In the genomic region with DNA sequence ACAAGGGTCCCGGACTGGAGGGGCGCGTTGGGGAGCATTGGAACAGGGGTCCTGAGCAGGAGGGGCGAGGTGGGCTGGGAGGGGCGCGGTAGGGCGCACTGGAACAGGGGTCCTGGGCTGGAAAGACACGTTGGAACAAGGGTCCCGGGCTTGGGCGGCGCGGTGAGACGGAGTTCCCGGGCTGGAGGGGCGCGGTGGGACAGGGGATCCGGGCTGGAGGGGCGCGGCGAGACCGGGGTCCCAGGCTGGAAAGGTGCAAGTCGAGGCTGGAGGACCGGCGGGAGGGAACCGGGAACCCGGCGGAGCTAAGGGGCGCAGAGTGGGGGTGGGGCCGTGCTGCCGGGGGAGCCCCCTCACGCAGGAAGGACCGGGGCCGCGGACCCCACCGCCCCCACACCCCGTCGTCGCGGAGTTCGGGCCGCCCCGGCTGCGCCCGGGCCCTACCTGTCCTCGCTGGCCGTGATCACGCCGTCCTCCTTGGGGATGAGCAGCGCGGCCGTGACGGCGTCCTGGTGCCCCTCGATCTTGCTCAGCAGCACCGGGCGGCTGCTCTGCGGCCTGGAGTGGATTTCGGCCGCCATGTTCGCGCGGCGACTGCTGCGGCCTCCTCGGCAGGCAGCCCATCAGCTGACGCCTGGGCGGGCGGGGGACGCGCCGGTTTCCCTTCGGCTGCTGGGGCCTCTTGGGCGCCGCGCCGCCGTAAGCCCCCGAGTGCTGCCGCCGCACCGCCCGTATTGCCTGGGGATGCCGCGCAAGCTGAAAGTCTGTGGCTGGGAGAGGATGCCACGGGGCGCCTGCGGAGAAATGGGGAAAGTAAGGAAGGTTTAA, we compare ENCODE assay signal across 8 cellular contexts. TPM values are rescaled to one million over a fixed set of nuclear protein-coding genes. Genes with fewer than 3 reads are reported as not detected.
A peak's percentile ranks its signal among the peaks of the same experiment; 100 is the strongest.
DNase-seq lines count a peak whose midpoint lies in the region; ATAC-seq and TF ChIP-seq lines count a peak whose summit lies in the region.

A gene with protein sequence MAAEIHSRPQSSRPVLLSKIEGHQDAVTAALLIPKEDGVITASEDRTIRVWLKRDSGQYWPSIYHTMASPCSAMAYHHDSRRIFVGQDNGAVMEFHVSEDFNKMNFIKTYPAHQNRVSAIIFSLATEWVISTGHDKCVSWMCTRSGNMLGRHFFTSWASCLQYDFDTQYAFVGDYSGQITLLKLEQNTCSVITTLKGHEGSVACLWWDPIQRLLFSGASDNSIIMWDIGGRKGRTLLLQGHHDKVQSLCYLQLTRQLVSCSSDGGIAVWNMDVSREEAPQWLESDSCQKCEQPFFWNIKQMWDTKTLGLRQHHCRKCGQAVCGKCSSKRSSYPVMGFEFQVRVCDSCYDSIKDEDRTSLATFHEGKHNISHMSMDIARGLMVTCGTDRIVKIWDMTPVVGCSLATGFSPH (minus strand): TSS at position 632 of the 828 bp plus-strand sequence. CDS start 51 bp downstream, at position 581.

- H3K27me3 Mint-ChIP-seq in T-helper 17 cell: no peaks in the 10 kb centered on the region

- no peaks in the 10 kb centered on the region for H3K36me3 ChIP-seq in left ventricle myocardium inferior
- no peaks in the 10 kb centered on the region for H3K36me3 ChIP-seq in psoas muscle (ENCODE audit: insufficient read depth in 1 of 2, low read depth in 1 of 2)

- H3K36me3 Mint-ChIP-seq in T-helper 17 cell (ENCODE audit: low read depth): peaks cover 6% of the 10 kb centered on the region

- intact Hi-C loops in left ventricle myocardium inferior (cut with micrococcal nuclease): no loop called here
- intact Hi-C loops in psoas muscle (cut with DNase I): no loop called here

- H3K4me1 Mint-ChIP-seq in T-helper 17 cell: peaks cover 46% of the 10 kb centered on the region

- 0 to 1% (median 1%) methylated on average over 68 to 87 of the region's 87 CpGs for WGBS in psoas muscle, 3 donors

- TF ChIP-seq CTCF in left ventricle myocardium inferior (IDR thresholded peaks at IDR 0.05; ENCODE audit: borderline replicate concordance) (no peak), psoas muscle (IDR thresholded peaks at IDR 0.05) (no peak)

- peak within 1 kb of the TSS; percentile 96 for H3K4me3 Mint-ChIP-seq in T-helper 17 cell

- H3K4me1 ChIP-seq in left ventricle myocardium inferior (peaks cover 45% of the 10 kb centered on the region), psoas muscle (peaks cover 23% of the 10 kb centered on the region)

- H3K27me3 ChIP-seq in left ventricle myocardium inferior (ENCODE audit: low read depth) (no peaks in the 10 kb centered on the region), psoas muscle (ENCODE audit: insufficient read depth in 3 of 3, low read length in 2 of 3) (no peaks in the 10 kb centered on the region)

- ATAC-seq in GM18498 (IDR thresholded peaks at IDR 0.05; ENCODE audit: unreplicated experiment) (peak; percentile 82), HG02840 (IDR thresholded peaks at IDR 0.05; ENCODE audit: low FRiP score, unreplicated experiment) (peak; percentile 74), T-helper 17 cell (peak; percentile 94), psoas muscle (peak; percentile 94 to 96 (median 96))

- DNase-seq in NCI-H146 (lab: John Stamatoyannopoulos, UW) (peak; percentile 75), T-helper 17 cell (peak; percentile 59 to 69 (median 66)), amygdala (lab: John Stamatoyannopoulos, UW) (peak in 55 of 56 donors; percentile 37 to 94 (median 83)), left ventricle myocardium inferior (peak; percentile 92), psoas muscle (peak; percentile 91 to 95), ureter (ENCODE audit: low spot score) (peak; percentile 89)

- H3K27ac ChIP-seq in left ventricle myocardium inferior (replicated peaks): peak within 1 kb of the TSS; percentile 96
- H3K27ac ChIP-seq in psoas muscle: peak within 1 kb of the TSS; percentile 93

- no peaks in the 10 kb centered on the region for H3K9me3 ChIP-seq in T-helper 17 cell (ENCODE audit: control insufficient read depth, low read length, poor library complexity, severe bottlenecking)
- no peaks in the 10 kb centered on the region for H3K9me3 ChIP-seq in left ventricle myocardium inferior (replicated peaks)
- H3K9me3 ChIP-seq in psoas muscle: no peaks in the 10 kb centered on the region

- H3K4me3 ChIP-seq in left ventricle myocardium inferior (peak within 1 kb of the TSS; percentile 100), psoas muscle (peak within 1 kb of the TSS; percentile 82)

- H3K27ac Mint-ChIP-seq in T-helper 17 cell: peak within 1 kb of the TSS; percentile 85

RNA-seq across cellular contexts. Expression of the gene that starts here (rescaled TPM):
- total RNA-seq in T-helper 17 cell: 10 to 100 TPM; 36.9 to 44.8 TPM
- total RNA-seq in left ventricle myocardium inferior: 12.6 TPM
- total RNA-seq in psoas muscle: 10 to 100 TPM; 11.2 to 21.8 (median 15.2) TPM
- polyA plus RNA-seq in psoas muscle: 10 to 100 TPM in 2 of 3 donors, 1 to 10 TPM in 1; 9.7 to 21.8 (median 10.2) TPM
- 55.2 TPM for total RNA-seq in ureter

Comparison
In these comparisons a context has a peak if more than half of its experiments do, and no peak if none do; other contexts are left out.
1. Peak in every context shown above with its lines: DNase-seq, ATAC-seq, H3K4me3 ChIP-seq and H3K27ac ChIP-seq.